ENCODE assay signal across 9 cellular contexts in the genomic region with DNA sequence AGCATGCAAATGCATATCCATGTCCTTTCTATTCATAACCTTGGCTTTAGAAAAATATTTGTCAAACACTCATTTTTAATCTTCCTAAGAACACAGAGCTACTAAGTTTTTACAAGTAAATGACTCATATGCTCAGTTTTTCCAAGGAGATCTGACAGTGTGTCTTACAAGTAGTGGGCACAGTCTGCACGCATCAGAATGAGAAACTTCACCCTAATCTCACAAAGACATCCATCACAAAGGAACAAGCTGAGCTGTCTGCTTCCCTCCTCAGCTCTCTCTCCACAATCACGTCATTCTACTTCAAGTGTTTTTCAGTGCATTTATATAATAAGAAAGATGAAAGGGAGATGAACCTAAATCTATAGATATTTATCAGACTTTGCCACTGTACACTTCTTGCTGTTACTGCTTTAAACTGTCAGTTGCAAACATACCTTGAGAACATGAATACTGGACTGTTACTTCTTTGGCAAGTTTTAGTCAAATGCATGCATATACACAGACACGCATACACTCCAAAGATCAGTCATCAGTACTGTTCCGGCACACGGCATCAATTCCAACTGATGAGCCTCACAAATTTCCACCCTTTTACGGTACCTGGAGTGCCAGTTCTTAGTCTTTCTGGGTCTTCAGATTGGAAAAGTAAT.
DNase-seq lines count a peak whose midpoint lies in the region; ATAC-seq and TF ChIP-seq lines count a peak whose summit lies in the region.
"Had no signal": no experiment of that assay in that cellular context is flagged by ENCODE, and none has a peak within 500 bp of the region (broad histone marks: within the 10 kb centered on the region; RNA-seq: fewer than 3 reads in every experiment).

No MANE protein-coding gene starts in this region.

- whole genome bisulfite sequencing in hepatocyte (ENCODE audit: low lambda C conversion rate, missing lambda C conversion rate) = 76% methylated on average over 6 of the region's 6 CpGs

- no peaks in the 10 kb centered on the region for H3K27me3 Mint-ChIP-seq in activated naive CD8-positive, alpha-beta T cell

- POLR2A ChIA-PET in HEK293T (lab: Yijun Ruan, JAX) = no interaction called here

- ATAC-seq in HG03442 (IDR thresholded peaks at IDR 0.05; ENCODE audit: unreplicated experiment) = no peak
- ATAC-seq in HG03175 (IDR thresholded peaks at IDR 0.05; ENCODE audit: unreplicated experiment) = no peak

- H3K4me3 ChIP-seq in AG09309 (ENCODE audit: control insufficient read depth, low read depth, low read length) (no peak overlapping the region), hepatocyte (no peak overlapping the region)

- peak overlapping the region; percentile 64 for H3K4me3 Mint-ChIP-seq in activated naive CD8-positive, alpha-beta T cell

- no peaks in the 10 kb centered on the region for H3K9me3 ChIP-seq in hepatocyte (ENCODE audit: low read depth)

- H3K79me2 ChIP-seq in hepatocyte = peaks cover 71% of the 10 kb centered on the region

- TF ChIP-seq CTCF in AG09309 (IDR thresholded peaks at IDR 0.05; ENCODE audit: control insufficient read depth, insufficient read depth, low read depth, low read length, missing control alignments) = no peak
- TF ChIP-seq CTCF in hepatocyte (IDR thresholded peaks at IDR 0.05; ENCODE audit: poor library complexity) = no peak

- no peaks in the 10 kb centered on the region for H3K36me3 Mint-ChIP-seq in activated naive CD8-positive, alpha-beta T cell

- no peaks in the 10 kb centered on the region for H4K20me1 ChIP-seq in hepatocyte (ENCODE audit: insufficient read depth, poor library complexity, severe bottlenecking)

- H2AFZ ChIP-seq in hepatocyte = no peak overlapping the region

- peak; percentile 96 for DNase-seq in AG09309 (ENCODE audit: low read depth)
- no peak for DNase-seq in HEK293T (ENCODE audit: extremely low spot score)
- DNase-seq in hepatocyte (ENCODE audit: low spot score) = peak; percentile 50
- DNase-seq in NCI-H128 (lab: John Stamatoyannopoulos, UW; ENCODE audit: unreplicated experiment) = no peak
- no peak for DNase-seq in NCI-H1048 (lab: John Stamatoyannopoulos, UW)
- DNase-seq: NCI-H510A treated with DMSO at 0.1 percent for 48 hours had no signal

- peaks cover 85% of the 10 kb centered on the region for H3K4me1 Mint-ChIP-seq in activated naive CD8-positive, alpha-beta T cell (ENCODE audit: low read depth)

- no peaks in the 10 kb centered on the region for H3K9me2 ChIP-seq in hepatocyte (replicated peaks; ENCODE audit: insufficient read depth)

- H3K9me3 Mint-ChIP-seq in activated naive CD8-positive, alpha-beta T cell (ENCODE audit: low read depth) = no peaks in the 10 kb centered on the region

- H3K27ac Mint-ChIP-seq in activated naive CD8-positive, alpha-beta T cell = peak overlapping the region; percentile 93

- CTCF ChIA-PET in HEK293T (lab: Yijun Ruan, JAX) = interaction anchor here (1.0 kb wide), 1 partner anchor 64 kb away, joined by 3 read pairs; no protein-coding TSS in a partner anchor

- no peaks in the 10 kb centered on the region for H3K4me1 ChIP-seq in hepatocyte (ENCODE audit: insufficient read depth)

- H3K27ac ChIP-seq in hepatocyte = peak overlapping the region; percentile 25

- no peaks in the 10 kb centered on the region for H3K36me3 ChIP-seq in hepatocyte (replicated peaks; ENCODE audit: insufficient read depth, low read depth)

- no peak overlapping the region for H3K4me2 ChIP-seq in hepatocyte

- H3K27me3 ChIP-seq in hepatocyte = no peaks in the 10 kb centered on the region

TF ChIP-seq in HEK293T, 16 proteins besides CTCF, POLR2A, EP300 and RAD21:
- TF ChIP-seq, protein P1, sequence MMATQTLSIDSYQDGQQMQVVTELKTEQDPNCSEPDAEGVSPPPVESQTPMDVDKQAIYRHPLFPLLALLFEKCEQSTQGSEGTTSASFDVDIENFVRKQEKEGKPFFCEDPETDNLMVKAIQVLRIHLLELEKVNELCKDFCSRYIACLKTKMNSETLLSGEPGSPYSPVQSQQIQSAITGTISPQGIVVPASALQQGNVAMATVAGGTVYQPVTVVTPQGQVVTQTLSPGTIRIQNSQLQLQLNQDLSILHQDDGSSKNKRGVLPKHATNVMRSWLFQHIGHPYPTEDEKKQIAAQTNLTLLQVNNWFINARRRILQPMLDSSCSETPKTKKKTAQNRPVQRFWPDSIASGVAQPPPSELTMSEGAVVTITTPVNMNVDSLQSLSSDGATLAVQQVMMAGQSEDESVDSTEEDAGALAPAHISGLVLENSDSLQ (IDR thresholded peaks at IDR 0.05) = peak; percentile 31
- TF ChIP-seq SUZ12 (IDR thresholded peaks at IDR 0.05) = no peak
TF ChIP-seq in HEK293T: peak in this region for 1.

Comparison
In these comparisons a context has a peak if more than half of its experiments do, and no peak if none do; other contexts are left out.
1. DNase-seq: peak in AG09309 (single experiment) and hepatocyte (single experiment); none in HEK293T (single experiment), NCI-H128 (single experiment) and NCI-H1048 (single experiment).